ENCODE assay signal across 12 cellular contexts in genomic region chr5:123755587-123756324, GRCh38.
A peak's percentile ranks its signal among the peaks of the same experiment; 100 is the strongest.
DNase-seq lines count a peak whose midpoint lies in the region; ATAC-seq and TF ChIP-seq lines count a peak whose summit lies in the region.
"Had no signal": no experiment of that assay in that cellular context is flagged by ENCODE, and none has a peak within 500 bp of the region (broad histone marks: within the 10 kb centered on the region; RNA-seq: fewer than 3 reads in every experiment).

No MANE protein-coding gene starts in this region.

- H3K9me3 Mint-ChIP-seq in nephron progenitor cell, result no peaks in the 10 kb centered on the region

- H3K27me3 Mint-ChIP-seq in nephron progenitor cell (ENCODE audit: low read depth, poor library complexity), result no peaks in the 10 kb centered on the region
- H3K27me3 Mint-ChIP-seq: activated naive CD4-positive, alpha-beta T cell treated with anti-CD3 and anti-CD28 coated beads, Interleukin-2, amount 10 ng/mL, durations not matched to agents 7 days and 5 days had no signal

- ATAC-seq in activated CD4-positive, CD25-positive, alpha-beta regulatory T cell treated with anti-CD3 and anti-CD28 coated beads, Interleukin-2, amount 50 U/mL, for 24 hours, result no peak

- H3K4me1 Mint-ChIP-seq in nephron progenitor cell, result peaks cover 28% of the 10 kb centered on the region
- H3K4me1 Mint-ChIP-seq: activated naive CD4-positive, alpha-beta T cell treated with anti-CD3 and anti-CD28 coated beads, Interleukin-2, amount 10 ng/mL, durations not matched to agents 7 days and 5 days had no signal

- in situ Hi-C loops in brain microvascular endothelial cell (cut with HindIII; ENCODE audit: low pct_ligation_motif_present, low sequenced_read_pairs), result no loop called here

- peaks cover 10% of the 10 kb centered on the region for H3K36me3 Mint-ChIP-seq in nephron progenitor cell (ENCODE audit: low read depth)
- H3K36me3 Mint-ChIP-seq: activated naive CD4-positive, alpha-beta T cell treated with anti-CD3 and anti-CD28 coated beads, Interleukin-2, amount 10 ng/mL, durations not matched to agents 7 days and 5 days had no signal

- H3K4me3 ChIP-seq in brain microvascular endothelial cell (ENCODE audit: low read depth, low read length) (no peak overlapping the region), right atrium auricular region (no peak overlapping the region)
- H3K4me3 ChIP-seq: prostate gland had no signal

- H3K9me3 ChIP-seq in right atrium auricular region, result no peaks in the 10 kb centered on the region
- H3K9me3 ChIP-seq: prostate gland had no signal

- DNase-seq in HCEC 1CT (peak; percentile 82), brain microvascular endothelial cell (peak; percentile 81), right atrium auricular region (ENCODE audit: low spot score) (no peak), retina (peak; percentile 28), nephron progenitor cell (no peak), HUDEP-2 (lab: John Stamatoyannopoulos, UW; ENCODE audit: unreplicated experiment in 76 of 76) (no peak)
- no peak for DNase-seq in stimulated activated CD4-positive, alpha-beta T cell treated with anti-CD3 and anti-CD28 coated beads, Interleukin-12 subunit alpha, Interleukin-12 subunit beta, amount 100 ng/mL, for 4 hours
- DNase-seq: activated naive CD4-positive, alpha-beta T cell treated with anti-CD3 and anti-CD28 coated beads, Interleukin-2, amount 10 ng/mL, durations not matched to agents 7 days and 5 days; Calu3; T-helper 9 cell had no signal

- H3K27ac ChIP-seq in brain microvascular endothelial cell (peak overlapping the region; percentile 72), right atrium auricular region (peak overlapping the region; percentile 24 to 72)
- H3K27ac ChIP-seq: prostate gland had no signal

- TF ChIP-seq CTCF in brain microvascular endothelial cell (IDR thresholded peaks at IDR 0.05; ENCODE audit: low read depth, low read length, missing control alignments), result no peak
- no peak for TF ChIP-seq CTCF in right atrium auricular region (IDR thresholded peaks at IDR 0.05)
- no peak for TF ChIP-seq CTCF in nephron progenitor cell (IDR thresholded peaks at IDR 0.05)

- no peak overlapping the region for H3K4me3 Mint-ChIP-seq in nephron progenitor cell
- H3K4me3 Mint-ChIP-seq: activated naive CD4-positive, alpha-beta T cell treated with anti-CD3 and anti-CD28 coated beads, Interleukin-2, amount 10 ng/mL, durations not matched to agents 7 days and 5 days had no signal

- no peak overlapping the region for H3K27ac Mint-ChIP-seq in nephron progenitor cell
- H3K27ac Mint-ChIP-seq: activated naive CD4-positive, alpha-beta T cell treated with anti-CD3 and anti-CD28 coated beads, Interleukin-2, amount 10 ng/mL, durations not matched to agents 7 days and 5 days had no signal

- H3K4me1 ChIP-seq in right atrium auricular region, result peaks cover 0 to 23% of the 10 kb centered on the region in 2 donors
- H3K4me1 ChIP-seq: prostate gland had no signal

- H3K27me3 ChIP-seq in brain microvascular endothelial cell (replicated peaks) (no peaks in the 10 kb centered on the region), right atrium auricular region (no peaks in the 10 kb centered on the region)

- no peaks in the 10 kb centered on the region for H3K36me3 ChIP-seq in brain microvascular endothelial cell (replicated peaks)
- H3K36me3 ChIP-seq in right atrium auricular region, result no peaks in the 10 kb centered on the region
- H3K36me3 ChIP-seq: prostate gland had no signal

Comparison
In these comparisons a context has a peak if more than half of its experiments do, and no peak if none do; other contexts are left out.
1. DNase-seq: peak in HCEC 1CT (single experiment), brain microvascular endothelial cell (single experiment) and retina (single experiment); none in right atrium auricular region (single experiment), nephron progenitor cell (single experiment), stimulated activated CD4-positive, alpha-beta T cell treated with anti-CD3 and anti-CD28 coated beads, Interleukin-12 subunit alpha, Interleukin-12 subunit beta, amount 100 ng/mL, for 4 hours (single experiment) and HUDEP-2 (0 of 76).